In the genomic region with DNA sequence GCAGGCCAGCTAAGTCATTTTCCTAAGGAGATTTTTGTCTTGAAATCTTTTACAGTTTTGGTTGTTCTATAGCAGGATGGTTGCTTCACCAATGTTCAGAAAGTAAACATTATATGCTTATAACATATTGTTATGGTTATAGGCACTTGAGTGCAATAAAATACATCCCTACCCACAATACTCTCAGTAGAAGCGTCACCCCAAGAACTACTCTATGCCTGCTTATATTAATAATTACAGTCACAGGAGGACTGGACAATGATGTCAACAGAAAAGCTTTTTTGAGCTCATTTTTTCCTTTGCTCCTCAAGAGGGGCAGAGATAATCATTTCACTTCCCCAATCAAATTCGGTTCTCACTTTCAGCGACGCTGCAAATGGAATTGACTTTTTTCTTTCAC, we compare ENCODE assay signal across 24 cellular contexts. TPM values are rescaled to one million over a fixed set of nuclear protein-coding genes. Genes with fewer than 3 reads are reported as not detected.
DNase-seq lines count a peak whose midpoint lies in the region; ATAC-seq, FAIRE-seq and TF ChIP-seq lines count a peak whose summit lies in the region.
"Had no signal": no experiment of that assay in that cellular context is flagged by ENCODE, and none has a peak within 500 bp of the region (broad histone marks: within the 10 kb centered on the region; RNA-seq: fewer than 3 reads in every experiment).

No MANE protein-coding gene starts in this region.

- H3K18ac ChIP-seq in H1 (ENCODE audit: extremely low read depth, low read length) = no peak overlapping the region

- no peaks in the 10 kb centered on the region for H3K36me3 ChIP-seq in left ventricle myocardium inferior
- no peaks in the 10 kb centered on the region for H3K36me3 ChIP-seq in H1 (ENCODE audit: control insufficient read depth in 2 of 4, insufficient read depth in 4 of 4, low read length in 3 of 4)
- no peaks in the 10 kb centered on the region for H3K36me3 ChIP-seq in muscle layer of duodenum (ENCODE audit: control insufficient read depth in 1 of 2, insufficient read depth in 2 of 2, low read length in 2 of 2)
- no peaks in the 10 kb centered on the region for H3K36me3 ChIP-seq in upper lobe of right lung
- H3K36me3 ChIP-seq: ascending aorta, esophagus squamous epithelium, gastrocnemius medialis, WERI-Rb-1 had no signal

- no peak overlapping the region for H2BK120ac ChIP-seq in H1 (replicated peaks; ENCODE audit: low read depth, low read length)

- H3K23ac ChIP-seq in H1 (ENCODE audit: insufficient read length) = no peak overlapping the region

- intact Hi-C loops in left ventricle myocardium inferior (cut with micrococcal nuclease) = no loop called here
- intact Hi-C loops in Right ventricle myocardium superior (cut with DNase I) = no loop called here
- intact Hi-C loops in upper lobe of right lung (cut with DNase I) = no loop called here

- H2BK20ac ChIP-seq in H1 (ENCODE audit: low read length) = no peak overlapping the region

- H3K56ac ChIP-seq in H1 (replicated peaks; ENCODE audit: insufficient read length, low read depth, low read length) = no peak overlapping the region

- H3K4me2 ChIP-seq in H1 (ENCODE audit: insufficient read depth in 1 of 2, low read depth in 2 of 2, low read length in 2 of 2) = no peak overlapping the region
- H3K4me2 ChIP-seq: PC-9 had no signal

- FAIRE-seq in H1 (lab: Jason Lieb, UNC) = no peak

- no peak for TF ChIP-seq CTCF in left ventricle myocardium inferior (IDR thresholded peaks at IDR 0.05; ENCODE audit: borderline replicate concordance)
- TF ChIP-seq CTCF in H1 (IDR thresholded peaks at IDR 0.05; ENCODE audit: control extremely low read depth in 1 of 3, insufficient read depth in 1 of 3, low read depth in 1 of 3, low read length in 3 of 3) = no peak
- no peak for TF ChIP-seq CTCF in upper lobe of right lung (IDR thresholded peaks at IDR 0.05)

- H3K27me3 ChIP-seq in left ventricle myocardium inferior (ENCODE audit: low read depth) (peaks cover 21% of the 10 kb centered on the region), H1 (replicated peaks in 1 of 4; ENCODE audit: control insufficient read depth in 3 of 4, extremely low read depth in 1 of 4, insufficient read depth in 3 of 4, low read length in 3 of 4) (no peaks in the 10 kb centered on the region), muscle layer of duodenum (ENCODE audit: low read depth, low read length) (no peaks in the 10 kb centered on the region), upper lobe of right lung (peaks cover 3% of the 10 kb centered on the region)
- H3K27me3 ChIP-seq: ascending aorta had no signal

- no peak overlapping the region for H3K4ac ChIP-seq in H1 (replicated peaks; ENCODE audit: insufficient read length, low read depth, low read length)

- no peak overlapping the region for H2AK5ac ChIP-seq in H1 (ENCODE audit: low read depth, low read length)

- no peaks in the 10 kb centered on the region for H3K79me2 ChIP-seq in H1 (ENCODE audit: control insufficient read depth in 1 of 2, insufficient read depth in 2 of 2, low read length in 2 of 2)
- H3K79me2 ChIP-seq: parathyroid adenoma had no signal

- WGBS in H1 (ENCODE audit: extremely low coverage in 1 of 2, insufficient coverage in 1 of 2, insufficient read length in 1 of 2, insufficient replicate concordance in 2 of 2, low coverage in 1 of 2, low lambda C conversion rate in 2 of 2, missing lambda C conversion rate in 1 of 2), 2 experiments = 94% methylated on average over 4 of the region's 4 CpGs; no CpG with 5 or more reads in 1 of the 2 experiments

- no peak for TF ChIP-seq EP300 in H1 (IDR thresholded peaks at IDR 0.05; ENCODE audit: borderline replicate concordance in 1 of 2, low read depth in 2 of 2, low read length in 2 of 2)

- H4K20me1 ChIP-seq in H1 (replicated peaks in 1 of 2; ENCODE audit: control insufficient read depth in 1 of 2, insufficient read depth in 2 of 2, low read length in 2 of 2) = no peaks in the 10 kb centered on the region

- H3K4me1 ChIP-seq in left ventricle myocardium inferior (peaks cover 11% of the 10 kb centered on the region), H1 (replicated peaks in 1 of 4; ENCODE audit: control insufficient read depth in 3 of 4, insufficient read depth in 4 of 4, low read length in 3 of 4) (peaks cover 0 to 2% (median 0%) of the 10 kb centered on the region in 4 experiments; a peak in 1 of 7 replicates), muscle layer of duodenum (ENCODE audit: control insufficient read depth in 1 of 2, insufficient read depth in 2 of 2, low read length in 2 of 2) (no peaks in the 10 kb centered on the region), upper lobe of right lung (peaks cover 4% of the 10 kb centered on the region)
- H3K4me1 ChIP-seq: ascending aorta, gastrocnemius medialis, parathyroid adenoma had no signal

- no peak overlapping the region for H3K14ac ChIP-seq in H1 (ENCODE audit: insufficient read length)

- H4K8ac ChIP-seq in H1 (ENCODE audit: extremely low read depth, insufficient read depth, low read length) = no peak overlapping the region

- POLR2A ChIA-PET in H1 (lab: Charles Lee; ENCODE audit: partially characterized antibody) = no interaction called here

- H4K91ac ChIP-seq in H1 (replicated peaks; ENCODE audit: insufficient read length, low read length) = no peak overlapping the region

- H2BK15ac ChIP-seq in H1 (ENCODE audit: low read length) = no peak overlapping the region

- no peaks in the 10 kb centered on the region for H3K23me2 ChIP-seq in H1 (ENCODE audit: low read depth, low read length)

- TF ChIP-seq POLR2A in H1 (IDR thresholded peaks at IDR 0.05; ENCODE audit: control extremely low read depth in 1 of 2, low read depth in 2 of 2, low read length in 2 of 2) = no peak

- no peaks in the 10 kb centered on the region for H3K9me3 ChIP-seq in left ventricle myocardium inferior (replicated peaks)
- H3K9me3 ChIP-seq in H1 (ENCODE audit: insufficient read depth in 2 of 2, low read depth in 1 of 2, low read length in 1 of 2) = no peaks in the 10 kb centered on the region
- H3K9me3 ChIP-seq in muscle layer of duodenum (ENCODE audit: control insufficient read depth in 1 of 2, low read length in 2 of 2) = no peaks in the 10 kb centered on the region
- no peaks in the 10 kb centered on the region for H3K9me3 ChIP-seq in upper lobe of right lung
- H3K9me3 ChIP-seq: ascending aorta, esophagus squamous epithelium, gastrocnemius medialis had no signal

- no peak overlapping the region for H2BK5ac ChIP-seq in H1 (ENCODE audit: low read depth, low read length)

- no peak overlapping the region for H3K27ac ChIP-seq in left ventricle myocardium inferior (replicated peaks)
- no peak overlapping the region for H3K27ac ChIP-seq in H1 (ENCODE audit: low read depth, low read length)
- H3K27ac ChIP-seq in muscle layer of duodenum (ENCODE audit: low read length) = peak overlapping the region; percentile 13
- no peak overlapping the region for H3K27ac ChIP-seq in upper lobe of right lung
- H3K27ac ChIP-seq: ascending aorta, gastrocnemius medialis, parathyroid adenoma, PC-9, WERI-Rb-1 had no signal

- peak overlapping the region; percentile 32 for H3K4me3 ChIP-seq in left ventricle myocardium inferior
- H3K4me3 ChIP-seq in H1 (ENCODE audit: extremely low read depth in 1 of 4, insufficient read depth in 2 of 4, low read depth in 3 of 4, low read length in 4 of 4) = no peak overlapping the region
- H3K4me3 ChIP-seq in muscle layer of duodenum (ENCODE audit: low read depth in 1 of 2, low read length in 2 of 2) = peak overlapping the region; percentile 27 to 47
- peak overlapping the region; percentile 11 for H3K4me3 ChIP-seq in upper lobe of right lung
- H3K4me3 ChIP-seq: ascending aorta, PC-9 had no signal

- H3K9ac ChIP-seq in H1 (replicated peaks in 1 of 4; ENCODE audit: extremely low read depth in 1 of 4, low read depth in 3 of 4, low read length in 3 of 4) = no peak overlapping the region
- H3K9ac ChIP-seq: parathyroid adenoma had no signal

- no peak for DNase-seq in left ventricle myocardium inferior
- DNase-seq in Right ventricle myocardium superior = no peak
- no peak for DNase-seq in H1 (ENCODE audit: low read depth in 1 of 2, low spot score in 2 of 2)
- DNase-seq in upper lobe of right lung = no peak
- no peak for DNase-seq in DMS79 treated with DMSO at 0.1 percent for 48 hours (lab: John Stamatoyannopoulos, UW)
- DNase-seq in epidermal melanocyte (ENCODE audit: insufficient read length, low spot score) = no peak
- no peak for DNase-seq in NCI-H526 treated with DMSO at 0.1 percent for 48 hours (lab: John Stamatoyannopoulos, UW)
- DNase-seq: activated CD4-positive, alpha-beta T cell treated with anti-CD3 and anti-CD28 coated beads, Interleukin-2, amount 10 ng/mL, durations not matched to agents 7 days and 5 days; effector CD4-positive, alpha-beta T cell; esophagus squamous epithelium; gastrocnemius medialis; GOT3; islet precursor cell; NCI-H1105 treated with DMSO at 0.1 percent for 48 hours; NCI-H2029 treated with DMSO at 0.1 percent for 48 hours; NCI-H345; NCI-H82; PC-9; SHP77 treated with DMSO at 0.1 percent for 48 hours; T-cell; WERI-Rb-1 had no signal

- no peak overlapping the region for H4K5ac ChIP-seq in H1 (ENCODE audit: insufficient read length, low read depth, low read length)

- 0 out of 2 replicates have a peak overlapping the region, but pooled peaks have one; percentile 89 for H2AFZ ChIP-seq in H1 (ENCODE audit: low read length)
- H2AFZ ChIP-seq: parathyroid adenoma, PC-9 had no signal

- no peak for TF ChIP-seq RAD21 in H1 (IDR thresholded peaks at IDR 0.05 in 1 of 2, conservative IDR thresholded peaks at IDR 0.05 in 1 of 2; ENCODE audit: low read depth in 2 of 2, low read length in 2 of 2)

- CTCF ChIA-PET in H1 (lab: Charles Lee; ENCODE audit: partially characterized antibody) = no interaction called here

- no peak overlapping the region for H2BK12ac ChIP-seq in H1 (ENCODE audit: low read depth, low read length)

- ATAC-seq in Right ventricle myocardium superior (ENCODE audit: poor library complexity) (no peak), upper lobe of right lung (no peak)
- ATAC-seq: gastrocnemius medialis, T-cell had no signal

- no peaks in the 10 kb centered on the region for H3K79me1 ChIP-seq in H1 (ENCODE audit: low read depth, low read length)

TF ChIP-seq in H1, 55 proteins besides CTCF, POLR2A, EP300 and RAD21 (continues in another document):
- no peak for TF ChIP-seq CBX8 (IDR thresholded peaks at IDR 0.05; ENCODE audit: borderline replicate concordance, low read depth, low read length)

RNA-seq across cellular contexts. Expression of gene SGMS2, which starts 25.1 kb away (rescaled TPM):
- total RNA-seq in left ventricle myocardium inferior (21.4 TPM), Right ventricle myocardium superior (18.5 TPM), upper lobe of right lung (67.8 TPM)
- 0.04 and 0.73 TPM in 2 replicates for total RNA-seq in H1 (2021; fragmentation: NEBNext Ultra II Directional; extraction: Animal tissue kit (Norgen Biotek cat#: 25700))
- polyA plus RNA-seq in H1 (2011; rRNA removed) = 0.85 and 1.3 TPM in 2 replicates
- polyA plus RNA-seq in H1 (2011; cell fraction: cytosol; rRNA removed) = 0.53 TPM
- polyA plus RNA-seq in H1 (2011; cell fraction: nucleus; rRNA removed) = 0.67 TPM
- 0.31 to 0.73 TPM (median 0.40 TPM) in 4 replicates for polyA plus RNA-seq in H1 (2012, experiment 1 of 2)
- polyA plus RNA-seq in H1 (2012, experiment 2 of 2) = not detected
- 0.26 TPM for polyA plus RNA-seq in H1 (2013, experiment 1 of 2)
- polyA plus RNA-seq in H1 (2013, experiment 2 of 2) = 0.26 TPM
- polyA minus RNA-seq in H1 (2011; rRNA and poly(A)+ RNA removed) = 2.9 and 3.3 TPM in 2 replicates
- 1.2 TPM for polyA minus RNA-seq in H1 (2011; cell fraction: cytosol; rRNA and poly(A)+ RNA removed)
- 0.90 TPM for polyA minus RNA-seq in H1 (2011; cell fraction: nucleus; rRNA and poly(A)+ RNA removed)

Comparison
In these comparisons a context has a peak if more than half of its experiments do, and no peak if none do; other contexts are left out.
1. H3K4me3 ChIP-seq: peak in left ventricle myocardium inferior (single experiment), muscle layer of duodenum (2 of 2) and upper lobe of right lung (single experiment); none in H1 (0 of 4).
2. RNA of gene SGMS2, which starts 25.1 kb away (total RNA-seq): 67.8 TPM in upper lobe of right lung (single experiment), 21.4 TPM in left ventricle myocardium inferior (single experiment) and 18.5 TPM in Right ventricle myocardium superior (single experiment); 0.04 to 0.73 TPM in H1; every median in the first group is over 10 times any median in the second.